In genomic region chr10:26780793-26781601, GRCh38 we compare ENCODE assay signal across 8 cellular contexts.
DNase-seq lines count a peak whose midpoint lies in the region; ATAC-seq lines count a peak whose summit lies in the region.

No MANE protein-coding gene starts in this region.

- ATAC-seq in activated CD4-positive, alpha-beta T cell treated with anti-CD3 and anti-CD28 coated beads for 36 hours: peak; percentile 81
- ATAC-seq in HG03045 (IDR thresholded peaks at IDR 0.05; ENCODE audit: unreplicated experiment): no peak

- no peaks in the 10 kb centered on the region for H3K27me3 Mint-ChIP-seq in activated CD4-positive, alpha-beta T cell treated with anti-CD3 and anti-CD28 coated beads for 36 hours

- H3K27ac Mint-ChIP-seq in activated CD4-positive, alpha-beta T cell treated with anti-CD3 and anti-CD28 coated beads for 36 hours: peak overlapping the region; percentile 92

- POLR2A ChIA-PET in activated CD4-positive, alpha-beta T cell treated with anti-CD3 and anti-CD28 coated beads for 36 hours (lab: Charles Lee): interaction anchor here (0.6 to 1.4 kb wide), 7 partner anchors 24 to 596 kb away, joined by 3 to 7 read pairs (median 4); no protein-coding TSS in a partner anchor

- H3K27me3 ChIP-seq in HAP-1 (ENCODE audit: low read depth): no peaks in the 10 kb centered on the region

- DNase-seq in activated CD4-positive, alpha-beta T cell treated with anti-CD3 and anti-CD28 coated beads for 36 hours: peak; percentile 63
- no peak for DNase-seq in activated CD4-positive, alpha-beta T cell treated with anti-CD3 and anti-CD28 coated beads, Interleukin-2, amount 50 U/mL, for 1 hour
- peak; percentile 68 to 69 for DNase-seq in HAP-1 (ENCODE audit: low spot score in 2 of 2)
- peak; percentile 23 to 40 for DNase-seq in NOMO-1 (lab: John Stamatoyannopoulos, UW; ENCODE audit: unreplicated experiment in 2 of 2)
- peak; percentile 35 for DNase-seq in epidermal melanocyte (ENCODE audit: insufficient read length, low spot score)
- peak; percentile 78 for DNase-seq in skeletal muscle cell (ENCODE audit: low read depth)
- no peak for DNase-seq in NCI-H510A (lab: John Stamatoyannopoulos, UW)

- peaks cover 33% of the 10 kb centered on the region for H3K4me1 ChIP-seq in HAP-1

- H3K9me3 ChIP-seq in HAP-1: no peaks in the 10 kb centered on the region

- in situ Hi-C loops in HAP-1 (cut with MboI; ENCODE audit: low sequenced_read_pairs): no loop called here

- no peaks in the 10 kb centered on the region for H3K9me3 Mint-ChIP-seq in activated CD4-positive, alpha-beta T cell treated with anti-CD3 and anti-CD28 coated beads for 36 hours (ENCODE audit: low read depth)

- peaks cover 8% of the 10 kb centered on the region for H3K36me3 Mint-ChIP-seq in activated CD4-positive, alpha-beta T cell treated with anti-CD3 and anti-CD28 coated beads for 36 hours (ENCODE audit: low read depth)

- H3K4me1 Mint-ChIP-seq in activated CD4-positive, alpha-beta T cell treated with anti-CD3 and anti-CD28 coated beads for 36 hours: peaks cover 82% of the 10 kb centered on the region

- intact Hi-C loops in activated CD4-positive, alpha-beta T cell treated with anti-CD3 and anti-CD28 coated beads for 36 hours (cut with DNase I, micrococcal nuclease): loop anchor here (1.0 to 10.0 kb wide), 3 partner anchors 61 to 79 kb away; partner anchors contain the start of gene ABI1 (in 1 of the 2)

- H3K4me3 ChIP-seq in HAP-1: no peak overlapping the region
- no peak overlapping the region for H3K4me3 ChIP-seq in skeletal muscle cell (ENCODE audit: low read depth, low read length)

- CTCF ChIA-PET in activated CD4-positive, alpha-beta T cell treated with anti-CD3 and anti-CD28 coated beads for 36 hours (lab: Charles Lee): interaction anchor here (0.6 to 2.5 kb wide), 12 partner anchors 9 to 102 kb away, joined by 3 to 8 read pairs (median 4); partner anchors contain the start of gene ABI1

- H3K36me3 ChIP-seq in HAP-1 (replicated peaks): no peaks in the 10 kb centered on the region

- H3K4me3 Mint-ChIP-seq in activated CD4-positive, alpha-beta T cell treated with anti-CD3 and anti-CD28 coated beads for 36 hours: peak overlapping the region; percentile 23

Comparison
In these comparisons a context has a peak if more than half of its experiments do, and no peak if none do; other contexts are left out.
1. DNase-seq: peak in activated CD4-positive, alpha-beta T cell treated with anti-CD3 and anti-CD28 coated beads for 36 hours (single experiment), HAP-1 (2 of 2), NOMO-1 (2 of 2), epidermal melanocyte (single experiment) and skeletal muscle cell (single experiment); none in activated CD4-positive, alpha-beta T cell treated with anti-CD3 and anti-CD28 coated beads, Interleukin-2, amount 50 U/mL, for 1 hour (single experiment) and NCI-H510A (single experiment).